ENCODE assay signal across 8 cellular contexts in genomic region chr13:94550030-94550738, GRCh38. TPM values are rescaled to one million over a fixed set of nuclear protein-coding genes. Genes with fewer than 3 reads are reported as not detected.
DNase-seq lines count a peak whose midpoint lies in the region; ATAC-seq and TF ChIP-seq lines count a peak whose summit lies in the region.

No MANE protein-coding gene starts in this region.

- H3K9me3 ChIP-seq in left lung: no peaks in the 10 kb centered on the region

- H3K27me3 ChIP-seq in left lung: peaks cover 0 to 17% of the 10 kb centered on the region in 2 donors

- H3K27ac ChIP-seq in left lung: peak overlapping the region; percentile 84 to 94

- peaks cover 7 to 17% of the 10 kb centered on the region in 2 donors for H3K4me1 ChIP-seq in left lung

- ATAC-seq in GM21737 (IDR thresholded peaks at IDR 0.05; ENCODE audit: unreplicated experiment): peak; percentile 15
- ATAC-seq in left lung: peak; percentile 68
- no peak for ATAC-seq in HG03565 (IDR thresholded peaks at IDR 0.05; ENCODE audit: unreplicated experiment)

- TF ChIP-seq CTCF in cardiac fibroblast (IDR thresholded peaks at IDR 0.05; ENCODE audit: low read depth, low read length) (no peak), left lung (IDR thresholded peaks at IDR 0.05) (no peak)

- no peaks in the 10 kb centered on the region for H3K36me3 ChIP-seq in left lung

- peak; percentile 31 for DNase-seq in GM04503 (ENCODE audit: low read depth)
- DNase-seq in NCI-H226: peak; percentile 46
- DNase-seq in cardiac fibroblast (ENCODE audit: low read depth in 2 of 2): peak; percentile 50 to 71
- no peak for DNase-seq in left lung
- DNase-seq in superior temporal gyrus (ENCODE audit: extremely low spot score): peak; percentile 58
- no peak for DNase-seq in stimulated activated CD4-positive, alpha-beta T cell treated with anti-CD3 and anti-CD28 coated beads, Interleukin-4, amount 100 ng/mL, for 4 hours

- intact Hi-C loops in left lung (cut with DNase I): no loop called here

- H3K4me3 ChIP-seq in cardiac fibroblast (replicated peaks in 1 of 2; ENCODE audit: low read depth in 2 of 2, low read length in 2 of 2) (peak overlapping the region; percentile 60 to 77), left lung (peak overlapping the region; percentile 53 to 66)

RNA-seq across cellular contexts. Expression of gene TGDS, which starts 45.8 kb away (rescaled TPM):
- total RNA-seq in left lung: 10 to 100 TPM in 1 of 2 donors, 1 to 10 TPM in 1; 9.9 to 11.4 TPM

RNA-seq across cellular contexts. Expression of gene GPR180, which starts 51.5 kb away (rescaled TPM):
- total RNA-seq in left lung: 1 to 10 TPM; 7.5 to 7.8 TPM

Comparison
In these comparisons a context has a peak if more than half of its experiments do, and no peak if none do; other contexts are left out.
1. DNase-seq: peak in GM04503 (single experiment), NCI-H226 (single experiment), cardiac fibroblast (2 of 2) and superior temporal gyrus (single experiment); none in left lung (0 of 2) and stimulated activated CD4-positive, alpha-beta T cell treated with anti-CD3 and anti-CD28 coated beads, Interleukin-4, amount 100 ng/mL, for 4 hours (0 of 2).